13 cellular contexts compared by ENCODE assay signal in the genomic region with DNA sequence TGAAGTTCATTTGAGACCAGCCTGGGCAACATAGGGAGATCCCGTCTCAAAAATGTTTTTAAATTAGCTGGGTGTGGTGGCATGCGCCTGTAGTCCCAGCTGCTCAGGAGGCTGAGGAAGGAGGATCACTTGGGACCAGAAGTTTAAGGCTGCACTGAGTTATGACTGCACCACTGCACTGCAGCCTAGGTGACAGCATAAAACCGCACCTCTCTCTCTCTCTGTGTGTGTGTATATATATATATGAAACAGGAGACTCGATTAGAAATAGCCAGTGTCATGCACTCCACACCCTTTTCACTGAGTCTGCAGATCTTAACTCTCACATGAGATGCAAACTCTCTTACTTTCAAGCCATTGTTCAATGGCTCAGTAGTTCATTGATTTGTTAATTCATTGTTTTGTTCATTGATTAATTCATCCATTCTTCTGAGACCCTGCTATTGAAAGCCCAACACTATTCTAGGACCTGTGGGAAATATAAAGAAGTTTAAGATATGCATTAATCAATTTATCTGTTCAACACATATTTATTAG. TPM values are rescaled to one million over a fixed set of nuclear protein-coding genes. Genes with fewer than 3 reads are reported as not detected.
A peak's percentile ranks its signal among the peaks of the same experiment; 100 is the strongest.
DNase-seq lines count a peak whose midpoint lies in the region; ATAC-seq and TF ChIP-seq lines count a peak whose summit lies in the region.
"Had no signal": no experiment of that assay in that cellular context is flagged by ENCODE, and none has a peak within 500 bp of the region (broad histone marks: within the 10 kb centered on the region; RNA-seq: fewer than 3 reads in every experiment).

No MANE protein-coding gene starts in this region.

- H3K4me2 ChIP-seq in OCI-LY3 (ENCODE audit: low read length) = peak overlapping the region; percentile 47

- no peaks in the 10 kb centered on the region for H3K9me3 ChIP-seq in OCI-LY3 (ENCODE audit: insufficient read depth, low read length)
- H3K9me3 ChIP-seq: Caco-2, left lung, psoas muscle had no signal

- peaks cover 18% of the 10 kb centered on the region for H3K36me3 ChIP-seq in OCI-LY3 (replicated peaks; ENCODE audit: low read depth, low read length)

- no peaks in the 10 kb centered on the region for H3K79me2 ChIP-seq in OCI-LY3 (ENCODE audit: low read length)

- H3K9ac ChIP-seq in OCI-LY3 (ENCODE audit: low read length) = no peak overlapping the region

- H3K27ac ChIP-seq in OCI-LY3 (ENCODE audit: low read length) = peak overlapping the region; percentile 44; the same call in 1 of the 2 replicates
- H3K27ac ChIP-seq: left lung, psoas muscle had no signal

- H3K27me3 ChIP-seq in OCI-LY3 (ENCODE audit: low read depth, low read length) = no peaks in the 10 kb centered on the region
- H3K27me3 ChIP-seq: left lung had no signal

- ATAC-seq in GM18519 (IDR thresholded peaks at IDR 0.05; ENCODE audit: low FRiP score, unreplicated experiment) (peak; percentile 43), GM21381 (IDR thresholded peaks at IDR 0.05; ENCODE audit: unreplicated experiment) (peak; percentile 32), HG03039 (IDR thresholded peaks at IDR 0.05; ENCODE audit: unreplicated experiment) (peak; percentile 32)
- ATAC-seq: left lung, psoas muscle had no signal

- H3K4me1 ChIP-seq in OCI-LY3 (ENCODE audit: low read length) = peaks cover 16% of the 10 kb centered on the region
- H3K4me1 ChIP-seq: Caco-2, left lung, psoas muscle had no signal

- H2AFZ ChIP-seq in OCI-LY3 (ENCODE audit: low read depth, low read length) = no peak overlapping the region

- DNase-seq in DMS114 treated with DMSO at 0.1 percent for 48 hours (lab: John Stamatoyannopoulos, UW; ENCODE audit: unreplicated experiment) (no peak), HUDEP-2 (lab: John Stamatoyannopoulos, UW; ENCODE audit: unreplicated experiment in 76 of 76) (no peak), D341Med (ENCODE audit: low spot score) (no peak), ureter (ENCODE audit: low spot score) (no peak)
- DNase-seq: Caco-2, Kasumi-1, left lung, NCI-H526, psoas muscle had no signal

- peak overlapping the region; percentile 33; the same call in 1 of the 2 replicates for H3K4me3 ChIP-seq in OCI-LY3 (ENCODE audit: low read length)
- H3K4me3 ChIP-seq: left lung, psoas muscle had no signal

- TF ChIP-seq CTCF in OCI-LY3 (IDR thresholded peaks at IDR 0.05; ENCODE audit: low read depth, low read length) = no peak

- no peaks in the 10 kb centered on the region for H4K20me1 ChIP-seq in OCI-LY3 (ENCODE audit: insufficient read depth, low read length)

RNA-seq across cellular contexts. Expression of gene MRPS10, which starts 52.4 kb away (rescaled TPM):
- total RNA-seq in ureter = 39.0 TPM
